34 cellular contexts compared by ENCODE assay signal in genomic region chr2:31642707-31643106, GRCh38.
DNase-seq lines count a peak whose midpoint lies in the region; ATAC-seq, FAIRE-seq and TF ChIP-seq lines count a peak whose summit lies in the region.
"Had no signal": no experiment of that assay in that cellular context is flagged by ENCODE, and none has a peak within 500 bp of the region (broad histone marks: within the 10 kb centered on the region; RNA-seq: fewer than 3 reads in every experiment).

No MANE protein-coding gene starts in this region.

- no peak overlapping the region for H4K5ac ChIP-seq in IMR-90 (ENCODE audit: low read depth, low read length)

- TF ChIP-seq CTCF in HepG2 (CRISPR knock-in tag; IDR thresholded peaks at IDR 0.05) (no peak), right lobe of liver (IDR thresholded peaks at IDR 0.05) (no peak), A549 (IDR thresholded peaks at IDR 0.05) (no peak), IMR-90 (conservative IDR thresholded peaks at IDR 0.05; ENCODE audit: low read depth, low read length) (no peak), K562 (IDR thresholded peaks at IDR 0.05 in 2 of 3, conservative IDR thresholded peaks at IDR 0.05 in 1 of 3; ENCODE audit: insufficient read depth in 2 of 3, low read depth in 1 of 3, low read length in 3 of 3) (no peak), dorsolateral prefrontal cortex (IDR thresholded peaks at IDR 0.05 in 54 of 56, conservative IDR thresholded peaks at IDR 0.05 in 2 of 56; ENCODE audit: low read depth in 1 of 56, partially characterized antibody in 56 of 56) (no peak)

- no peak for ATAC-seq in HepG2
- no peak for ATAC-seq in right lobe of liver
- no peak for ATAC-seq in A549
- ATAC-seq in IMR-90 (ENCODE audit: low read depth), result no peak
- ATAC-seq in K562, result no peak
- no peak for ATAC-seq in HG02678 (IDR thresholded peaks at IDR 0.05; ENCODE audit: unreplicated experiment)
- ATAC-seq: CD8-positive, alpha-beta T cell had no signal

- no peak overlapping the region for H3K56ac ChIP-seq in IMR-90 (ENCODE audit: extremely low read depth, insufficient read depth, low read length)

- no peak overlapping the region for H4K8ac ChIP-seq in IMR-90 (ENCODE audit: low read depth in 2 of 2, low read length in 2 of 2)

- POLR2A ChIA-PET in HepG2 (lab: Yijun Ruan, JAX) (no interaction called here), A549 (lab: Yijun Ruan, JAX) (no interaction called here), IMR-90 (lab: Charles Lee; ENCODE audit: unreplicated experiment) (no interaction called here), K562 (lab: Yijun Ruan, JAX) (no interaction called here)

- no TSS peak for BruUV-seq in HepG2 (replicated peaks; lab: Mats Ljungman, UMichigan)
- BruUV-seq in IMR-90 (replicated peaks; lab: Mats Ljungman, UMichigan), result no TSS peak
- BruUV-seq in K562 (replicated peaks; lab: Mats Ljungman, UMichigan), result no TSS peak

- DNase-seq in HepG2 (ENCODE audit: low spot score) (no peak), right lobe of liver (no peak), A549 (ENCODE audit: low read depth in 1 of 2, low spot score in 1 of 2) (no peak), IMR-90 (no peak), K562 (ENCODE audit: extremely low read depth in 1 of 4, low spot score in 3 of 4) (no peak), NCI-H82 (lab: John Stamatoyannopoulos, UW) (no peak), dorsolateral prefrontal cortex (no peak)
- DNase-seq: 8988T; ACHN; AML-193; BE2C; C1 segment of cervical spinal cord; Caco-2; Calu3; CD4-positive, alpha-beta memory T cell; CD4-positive, alpha-beta T cell; CD4-positive, CD25-positive, alpha-beta regulatory T cell; CD8-positive, alpha-beta memory T cell; CD8-positive, alpha-beta T cell; COR-L47; DMS 273 treated with DMSO at 0.1 percent for 48 hours; DMS153; DMS53; DMS79; DMS79 treated with DMSO at 0.1 percent for 48 hours; DND-41; EL had no signal

- H4K20me1 ChIP-seq in HepG2 (ENCODE audit: insufficient read depth, low read length), result no peaks in the 10 kb centered on the region
- H4K20me1 ChIP-seq in IMR-90 (ENCODE audit: insufficient read depth, low read length), result no peaks in the 10 kb centered on the region
- H4K20me1 ChIP-seq in K562 (replicated peaks; ENCODE audit: control insufficient read depth, insufficient read depth, low read length), result no peaks in the 10 kb centered on the region
- H4K20me1 ChIP-seq: BLaER1; BLaER1 treated with 17β-estradiol and CSF1 and Interleukin-3, amounts not matched to agents 10 nM and 100 nM had no signal

- H3K79me1 ChIP-seq in IMR-90 (ENCODE audit: low read depth in 1 of 2, low read length in 2 of 2), result no peaks in the 10 kb centered on the region

- TF ChIP-seq RAD21 in HepG2 (CRISPR knock-in tag; IDR thresholded peaks at IDR 0.05), result no peak
- no peak for TF ChIP-seq RAD21 in A549 (conservative IDR thresholded peaks at IDR 0.05 in 1 of 2, IDR thresholded peaks at IDR 0.05 in 1 of 2)
- no peak for TF ChIP-seq RAD21 in IMR-90 (IDR thresholded peaks at IDR 0.05; ENCODE audit: low read length)
- no peak for TF ChIP-seq RAD21 in K562 (CRISPR knock-in tag; conservative IDR thresholded peaks at IDR 0.05 in 1 of 2, IDR thresholded peaks at IDR 0.05 in 1 of 2)

- no peaks in the 10 kb centered on the region for H3K9me1 ChIP-seq in IMR-90 (ENCODE audit: insufficient read depth, low read length)
- no peaks in the 10 kb centered on the region for H3K9me1 ChIP-seq in K562 (ENCODE audit: control insufficient read depth, insufficient read depth, low read length)

- H3K9me3 ChIP-seq in HepG2 (ENCODE audit: low read length) (no peaks in the 10 kb centered on the region), right lobe of liver (peaks cover 0 to 6% (median 0%) of the 10 kb centered on the region in 4 donors), A549 (no peaks in the 10 kb centered on the region), IMR-90 (ENCODE audit: control insufficient read depth, insufficient read depth, low read length) (no peaks in the 10 kb centered on the region), K562 (replicated peaks; ENCODE audit: control insufficient read depth, insufficient read depth, low read depth, low read length) (no peaks in the 10 kb centered on the region)
- H3K9me3 ChIP-seq: BE2C had no signal

- H4K91ac ChIP-seq in IMR-90 (ENCODE audit: insufficient read depth, low read depth, low read length), result no peak overlapping the region

- no peak overlapping the region for H2BK15ac ChIP-seq in IMR-90 (ENCODE audit: low read depth, low read length)

- in situ Hi-C loops in HepG2 (cut with HindIII; ENCODE audit: extremely low pct_ligation_motif_present, low pct_unique_long_range_greater_than_20kb) (no loop called here), IMR-90 (cut with MboI; ENCODE audit: low sequenced_read_pairs) (no loop called here), K562 (cut with MboI) (no loop called here)

- intact Hi-C loops in HepG2 (cut with micrococcal nuclease; ENCODE audit: unreplicated experiment), result no loop called here
- intact Hi-C loops in right lobe of liver (cut with DNase I), result no loop called here
- intact Hi-C loops in IMR-90 (cut with micrococcal nuclease), result loop anchor here (5.0 kb wide), 1 partner anchor 35 kb away; no protein-coding TSS in a partner anchor
- intact Hi-C loops in K562 (cut with micrococcal nuclease), result no loop called here
- intact Hi-C loops in dorsolateral prefrontal cortex (cut with DNase I), result no loop called here

- TF ChIP-seq POLR2A in HepG2 (IDR thresholded peaks at IDR 0.05; ENCODE audit: insufficient read depth in 1 of 2, low read depth in 2 of 2, low read length in 2 of 2) (no peak), right lobe of liver (IDR thresholded peaks at IDR 0.05) (no peak), A549 (IDR thresholded peaks at IDR 0.05; ENCODE audit: low read length) (no peak), IMR-90 (IDR thresholded peaks at IDR 0.05; ENCODE audit: low read depth, low read length) (no peak), K562 (conservative IDR thresholded peaks at IDR 0.05) (no peak)

- no peak overlapping the region for H2AFZ ChIP-seq in HepG2 (ENCODE audit: low read length)
- no peak overlapping the region for H2AFZ ChIP-seq in IMR-90 (replicated peaks; ENCODE audit: low read length, poor library complexity)
- H2AFZ ChIP-seq in K562 (ENCODE audit: low read depth, low read length), result no peak overlapping the region

- no peak overlapping the region for H3K4ac ChIP-seq in IMR-90 (ENCODE audit: low read depth, low read length)

- H3K9ac ChIP-seq in HepG2 (ENCODE audit: insufficient read depth, low read depth, low read length), result no peak overlapping the region
- H3K9ac ChIP-seq in IMR-90 (ENCODE audit: low read depth, low read length), result no peak overlapping the region
- no peak overlapping the region for H3K9ac ChIP-seq in K562 (ENCODE audit: insufficient read depth in 1 of 2, low read depth in 2 of 2, low read length in 2 of 2)
- H3K9ac ChIP-seq: BLaER1; BLaER1 treated with 17β-estradiol and CSF1 and Interleukin-3, amounts not matched to agents 10 nM and 100 nM had no signal

- H2BK5ac ChIP-seq in IMR-90 (ENCODE audit: low read depth, low read length, poor library complexity, severe bottlenecking), result no peak overlapping the region

- H3K4me3 ChIP-seq in HepG2 (replicated peaks in 1 of 3; ENCODE audit: insufficient read depth in 1 of 3, low read depth in 2 of 3, low read length in 3 of 3) (no peak overlapping the region), right lobe of liver (no peak overlapping the region), A549 (no peak overlapping the region), IMR-90 (ENCODE audit: insufficient read depth, low read depth, low read length) (no peak overlapping the region), K562 (no peak overlapping the region), dorsolateral prefrontal cortex (no peak overlapping the region)
- H3K4me3 ChIP-seq: BLaER1; BLaER1 treated with 17β-estradiol and CSF1 and Interleukin-3, amounts not matched to agents 10 nM and 100 nM had no signal

- FAIRE-seq in HepG2 (lab: Jason Lieb, UNC), result no peak
- FAIRE-seq in A549 (lab: Jason Lieb, UNC), result no peak
- no peak for FAIRE-seq in K562 (lab: Jason Lieb, UNC)
- FAIRE-seq: A204.1, D721Med had no signal

- H3K36me3 ChIP-seq in HepG2 (replicated peaks in 1 of 2; ENCODE audit: control insufficient read depth in 1 of 2, insufficient read depth in 2 of 2, low read length in 2 of 2), result no peaks in the 10 kb centered on the region
- no peaks in the 10 kb centered on the region for H3K36me3 ChIP-seq in right lobe of liver
- no peaks in the 10 kb centered on the region for H3K36me3 ChIP-seq in IMR-90 (ENCODE audit: control insufficient read depth, insufficient read depth, low read length)
- H3K36me3 ChIP-seq in K562 (ENCODE audit: control insufficient read depth, insufficient read depth, low read length), result no peaks in the 10 kb centered on the region
- H3K36me3 ChIP-seq: BE2C; BLaER1; BLaER1 treated with 17β-estradiol and CSF1 and Interleukin-3, amounts not matched to agents 10 nM and 100 nM had no signal

- no peak overlapping the region for H2AK9ac ChIP-seq in IMR-90 (replicated peaks; ENCODE audit: low read depth, low read length, poor library complexity)

- H3K4me2 ChIP-seq in HepG2 (ENCODE audit: low read depth, low read length), result no peak overlapping the region
- no peak overlapping the region for H3K4me2 ChIP-seq in A549
- H3K4me2 ChIP-seq in IMR-90 (ENCODE audit: low read depth, low read length), result no peak overlapping the region
- H3K4me2 ChIP-seq in K562 (ENCODE audit: insufficient read depth, low read length), result no peak overlapping the region
- H3K4me2 ChIP-seq: BLaER1; BLaER1 treated with 17β-estradiol and CSF1 and Interleukin-3, amounts not matched to agents 10 nM and 100 nM had no signal

- H3K27ac ChIP-seq in HepG2 (ENCODE audit: extremely low read length, insufficient read depth, low read length) (no peak overlapping the region), right lobe of liver (no peak overlapping the region), A549 (no peak overlapping the region), IMR-90 (ENCODE audit: insufficient read depth, low read length) (no peak overlapping the region), K562 (ENCODE audit: extremely low read depth, low read depth, low read length) (no peak overlapping the region), dorsolateral prefrontal cortex (no peak overlapping the region)
- H3K27ac ChIP-seq: 22Rv1; BLaER1; BLaER1 treated with 17β-estradiol and CSF1 and Interleukin-3, amounts not matched to agents 10 nM and 100 nM; C4-2B had no signal

- H3K4me1 ChIP-seq in HepG2 (ENCODE audit: insufficient read depth, low read length) (no peaks in the 10 kb centered on the region), right lobe of liver (no peaks in the 10 kb centered on the region), A549 (no peaks in the 10 kb centered on the region), IMR-90 (ENCODE audit: control insufficient read depth, insufficient read depth, low read length) (no peaks in the 10 kb centered on the region), K562 (replicated peaks in 1 of 2; ENCODE audit: control insufficient read depth in 2 of 2, insufficient read depth in 2 of 2, low read length in 2 of 2) (no peaks in the 10 kb centered on the region)
- H3K4me1 ChIP-seq: BE2C; BLaER1; BLaER1 treated with 17β-estradiol and CSF1 and Interleukin-3, amounts not matched to agents 10 nM and 100 nM; Caco-2 had no signal

- WGBS in HepG2 (ENCODE audit: low lambda C conversion rate), result 3% methylated on average over 1 of the region's 1 CpG
- WGBS in right lobe of liver (ENCODE audit: insufficient coverage, low coverage, low lambda C conversion rate, missing lambda C conversion rate), result 89% methylated on average over 1 of the region's 1 CpG
- 91% methylated on average over 1 of the region's 1 CpG for WGBS in A549 (ENCODE audit: missing lambda C conversion rate)
- no CpG with 5 or more reads among the region's 1 CpG for WGBS in IMR-90 (ENCODE audit: extremely low coverage in 2 of 2, insufficient read length in 1 of 2), 2 experiments
- WGBS in K562 (ENCODE audit: insufficient coverage, low coverage, missing lambda C conversion rate), result 0% methylated on average over 1 of the region's 1 CpG

- no peaks in the 10 kb centered on the region for H3K27me3 ChIP-seq in HepG2 (ENCODE audit: control insufficient read depth in 1 of 2, insufficient read depth in 2 of 2, low read length in 2 of 2)
- H3K27me3 ChIP-seq in right lobe of liver, result no peaks in the 10 kb centered on the region
- H3K27me3 ChIP-seq in IMR-90 (ENCODE audit: control insufficient read depth, insufficient read depth, low read length), result no peaks in the 10 kb centered on the region
- no peaks in the 10 kb centered on the region for H3K27me3 ChIP-seq in K562 (ENCODE audit: control insufficient read depth in 2 of 2, insufficient read depth in 2 of 2, low read length in 2 of 2)
- peaks cover 0 to 13% (median 0%) of the 10 kb centered on the region in 45 donors for H3K27me3 ChIP-seq in dorsolateral prefrontal cortex
- H3K27me3 ChIP-seq: BE2C; BLaER1; BLaER1 treated with 17β-estradiol and CSF1 and Interleukin-3, amounts not matched to agents 10 nM and 100 nM had no signal

- TF ChIP-seq EP300 in HepG2 (IDR thresholded peaks at IDR 0.05; ENCODE audit: low read depth in 2 of 2, low read length in 2 of 2) (no peak), HepG2 (CRISPR knock-in tag; IDR thresholded peaks at IDR 0.05; ENCODE audit: borderline replicate concordance) (no peak), A549 (IDR thresholded peaks at IDR 0.05) (no peak), K562 (IDR thresholded peaks at IDR 0.05; ENCODE audit: low read length) (no peak)

- H3K23ac ChIP-seq in IMR-90 (ENCODE audit: low read depth, low read length), result no peak overlapping the region

- dilution Hi-C loops in IMR-90 (cut with HindIII; ENCODE audit: low sequenced_read_pairs, unreplicated experiment), result no loop called here

- no peak overlapping the region for H2BK120ac ChIP-seq in IMR-90 (ENCODE audit: low read depth, low read length)

- H3K18ac ChIP-seq in IMR-90 (ENCODE audit: low read depth, low read length), result no peak overlapping the region

- H2BK20ac ChIP-seq in IMR-90 (ENCODE audit: low read depth, low read length), result no peak overlapping the region

- H3K79me2 ChIP-seq in HepG2 (ENCODE audit: insufficient read depth, low read length) (no peaks in the 10 kb centered on the region), K562 (ENCODE audit: control insufficient read depth, insufficient read depth, low read length) (no peaks in the 10 kb centered on the region)

- no peak overlapping the region for H2AK5ac ChIP-seq in IMR-90 (ENCODE audit: low read depth, low read length)

- CTCF ChIA-PET in HepG2 (lab: Yijun Ruan, JAX; ENCODE audit: low intra/inter-chr PET ratio, low total read pairs) (no interaction called here), A549 (lab: Yijun Ruan, JAX) (interaction anchor here (0.8 kb wide), 1 partner anchor 9 kb away, joined by 3 read pairs; no protein-coding TSS in a partner anchor), IMR-90 (lab: Yijun Ruan, JAX) (no interaction called here), K562 (lab: Yijun Ruan, JAX; ENCODE audit: low intra/inter-chr PET ratio) (no interaction called here)

- no peak overlapping the region for H3K14ac ChIP-seq in IMR-90 (replicated peaks; ENCODE audit: low read depth, low read length)

Comparison
In these comparisons a context has a peak if more than half of its experiments do, and no peak if none do; other contexts are left out.
1. Of the 241 proteins assayed by ChIP-seq in both HepG2 and K562: peak only in HepG2: MAFF and MAFK; only in K562: none; in both: none; in neither: 239.